Comparison of ENCODE assay signal across 24 cellular contexts in genomic region chr7:35029311-35029710, GRCh38.
"Had no signal": no experiment of that assay in that cellular context is flagged by ENCODE, and none has a peak within 500 bp of the region (broad histone marks: within the 10 kb centered on the region; RNA-seq: fewer than 3 reads in every experiment).

No MANE protein-coding gene starts in this region.

- ATAC-seq: foreskin keratinocyte, gastroesophageal sphincter, heart left ventricle, left colon, left lobe of liver, lower lobe of right lung had no signal

- H3K36me3 ChIP-seq: esophagus muscularis mucosa, gastroesophageal sphincter, heart left ventricle, left ventricle myocardium inferior, lower lobe of right lung had no signal

- H3K27me3 ChIP-seq: dorsolateral prefrontal cortex, esophagus muscularis mucosa, foreskin keratinocyte, gastroesophageal sphincter, heart left ventricle, hepatocyte had no signal

- H2AFZ ChIP-seq: hepatocyte had no signal

- H3K27ac ChIP-seq: coronary artery, dorsolateral prefrontal cortex, esophagus muscularis mucosa, foreskin keratinocyte, gastroesophageal sphincter, heart left ventricle, hepatocyte, left ventricle myocardium inferior, lower lobe of right lung had no signal

- H3K9me3 ChIP-seq: esophagus muscularis mucosa, gastroesophageal sphincter, heart left ventricle, left ventricle myocardium inferior, lower lobe of right lung had no signal

- FAIRE-seq: colon, endothelial cell of umbilical vein, frontal cortex, kidney had no signal

- H3K4me3 ChIP-seq: coronary artery, dorsolateral prefrontal cortex, esophagus muscularis mucosa, gastroesophageal sphincter, heart left ventricle, hepatocyte, left ventricle myocardium inferior, lower lobe of right lung had no signal

- H3K4me2 ChIP-seq: hepatocyte had no signal

- DNase-seq: dermis blood vessel endothelial cell; dorsolateral prefrontal cortex; effector CD4-positive, alpha-beta T cell; effector memory CD4-positive, alpha-beta T cell; foreskin keratinocyte; heart left ventricle; hypothalamus; immature natural killer cell; islet precursor cell; kidney; kidney glomerular epithelial cell; left colon; left ventricle myocardium inferior; lower lobe of right lung; mesenchymal stem cell; midbrain had no signal

- H3K4me1 ChIP-seq: gastroesophageal sphincter, lower lobe of right lung had no signal
